ENCODE assay signal across 33 cellular contexts in genomic region chr7:149683898-149684297, GRCh38.
"Had no signal": no experiment of that assay in that cellular context is flagged by ENCODE, and none has a peak within 500 bp of the region (broad histone marks: within the 10 kb centered on the region; RNA-seq: fewer than 3 reads in every experiment).

No MANE protein-coding gene starts in this region.

- H3K27ac Mint-ChIP-seq: activated CD4-positive, alpha-beta memory T cell treated with anti-CD3 and anti-CD28 coated beads, Interleukin-2, amount 10 ng/mL, durations not matched to agents 7 days and 5 days; activated CD4-positive, alpha-beta T cell treated with anti-CD3 and anti-CD28 coated beads, Interleukin-2, amount 10 ng/mL, durations not matched to agents 7 days and 5 days; activated naive CD4-positive, alpha-beta T cell treated with anti-CD3 and anti-CD28 coated beads for 36 hours; activated naive CD4-positive, alpha-beta T cell treated with anti-CD3 and anti-CD28 coated beads, Interleukin-2, amount 50 U/mL, for 24 hours; activated naive CD8-positive, alpha-beta T cell treated with anti-CD3 and anti-CD28 coated beads, Interleukin-2, amount 10 ng/mL, durations not matched to agents 7 days and 5 days; activated T-cell treated with anti-CD3 and anti-CD28 coated beads, Interleukin-2, amount 50 U/mL, for 24 hours; activated T-helper 17 cell treated with anti-CD3 and anti-CD28 coated beads, Interleukin-2, amount 50 U/mL, for 72 hours; brain; dendritic cell treated with granulocyte-macrophage colony-stimulating factor and Interleukin-4, amounts not matched to agents 40 ng/mL and 50 ng/mL, for 4 days; endodermal cell; T-helper 17 cell; T-helper 2 cell treated with Interferon-gamma antibody and Interleukin-4, amounts not matched to agents 5 μg/mL and 100 μg/mL, for 36 hours had no signal

- DNase-seq: activated CD4-positive, alpha-beta memory T cell treated with anti-CD3 and anti-CD28 coated beads, Interleukin-2, amount 10 ng/mL, durations not matched to agents 7 days and 5 days; activated CD4-positive, alpha-beta T cell treated with anti-CD3 and anti-CD28 coated beads for 1 hour; activated CD4-positive, alpha-beta T cell treated with anti-CD3 and anti-CD28 coated beads for 4 hours; activated CD4-positive, alpha-beta T cell treated with anti-CD3 and anti-CD28 coated beads, Interleukin-2, amount 10 ng/mL, durations not matched to agents 7 days and 5 days; activated CD4-positive, alpha-beta T cell treated with anti-CD3 and anti-CD28 coated beads, Interleukin-2, amount 50 U/mL, for 4 hours; activated CD8-positive, alpha-beta memory T cell treated with anti-CD3 and anti-CD28 coated beads, Interleukin-2, amount 50 U/mL, for 48 hours; activated effector memory CD4-positive, alpha-beta T cell treated with Interleukin-2 at 50 U/mL for 16 hours; activated gamma-delta T cell treated with Interleukin-2 at 50 U/mL for 16 hours; activated naive CD4-positive, alpha-beta T cell treated with anti-CD3 and anti-CD28 coated beads for 36 hours; activated naive CD8-positive, alpha-beta T cell treated with anti-CD3 and anti-CD28 coated beads, Interleukin-2, amount 10 ng/mL, durations not matched to agents 7 days and 5 days; activated T-cell treated with anti-CD3 and anti-CD28 coated beads for 4 hours; activated T-cell treated with anti-CD3 and anti-CD28 coated beads, Interleukin-2, amount 50 U/mL, for 24 hours; dorsolateral prefrontal cortex; effector memory CD4-positive, alpha-beta T cell; endodermal cell; foreskin fibroblast; gastrocnemius medialis; glutamatergic neuron; heart left ventricle; hypothalamus; T-helper 17 cell; T1000 had no signal

- H3K9me3 Mint-ChIP-seq: activated CD4-positive, alpha-beta memory T cell treated with anti-CD3 and anti-CD28 coated beads, Interleukin-2, amount 10 ng/mL, durations not matched to agents 7 days and 5 days; activated T-helper 17 cell treated with anti-CD3 and anti-CD28 coated beads, Interleukin-2, amount 50 U/mL, for 72 hours; central memory CD8-positive, alpha-beta T cell; dendritic cell treated with granulocyte-macrophage colony-stimulating factor and Interleukin-4, amounts not matched to agents 40 ng/mL and 50 ng/mL, for 4 days; T-helper 2 cell treated with Interferon-gamma antibody and Interleukin-4, amounts not matched to agents 5 μg/mL and 100 μg/mL, for 36 hours had no signal

- H3K4me1 Mint-ChIP-seq: activated CD4-positive, alpha-beta memory T cell treated with anti-CD3 and anti-CD28 coated beads, Interleukin-2, amount 10 ng/mL, durations not matched to agents 7 days and 5 days; activated CD4-positive, alpha-beta T cell treated with anti-CD3 and anti-CD28 coated beads, Interleukin-2, amount 10 ng/mL, durations not matched to agents 7 days and 5 days; activated naive CD4-positive, alpha-beta T cell treated with anti-CD3 and anti-CD28 coated beads, Interleukin-2, amount 50 U/mL, for 24 hours; activated naive CD8-positive, alpha-beta T cell treated with anti-CD3 and anti-CD28 coated beads, Interleukin-2, amount 10 ng/mL, durations not matched to agents 7 days and 5 days; activated T-helper 17 cell treated with anti-CD3 and anti-CD28 coated beads, Interleukin-2, amount 50 U/mL, for 72 hours; central memory CD8-positive, alpha-beta T cell; T-helper 17 cell had no signal

- ATAC-seq: activated T-helper 17 cell treated with anti-CD3 and anti-CD28 coated beads, Interleukin-2, amount 50 U/mL, for 72 hours; esophagus mucosa; gastrocnemius medialis; heart left ventricle; T-helper 17 cell had no signal

- H3K27me3 ChIP-seq: ascending aorta, breast epithelium, cardiac muscle cell, gastrocnemius medialis had no signal

- H3K4me3 ChIP-seq: ascending aorta, breast epithelium, cardiac muscle cell, coronary artery, dorsolateral prefrontal cortex, gastrocnemius medialis, heart left ventricle had no signal

- H3K36me3 Mint-ChIP-seq: brain had no signal

- H3K9me3 ChIP-seq: ascending aorta, gastrocnemius medialis had no signal

- H3K36me3 ChIP-seq: ascending aorta, breast epithelium, cardiac muscle cell, gastrocnemius medialis, heart left ventricle had no signal

- H3K27ac ChIP-seq: ascending aorta, breast epithelium, cardiac muscle cell, coronary artery, dorsolateral prefrontal cortex, gastrocnemius medialis, heart left ventricle had no signal

- H3K4me1 ChIP-seq: ascending aorta, gastrocnemius medialis, heart left ventricle had no signal

- H3K4me3 Mint-ChIP-seq: activated CD4-positive, alpha-beta memory T cell treated with anti-CD3 and anti-CD28 coated beads, Interleukin-2, amount 10 ng/mL, durations not matched to agents 7 days and 5 days; activated CD4-positive, alpha-beta T cell treated with anti-CD3 and anti-CD28 coated beads, Interleukin-2, amount 10 ng/mL, durations not matched to agents 7 days and 5 days; activated naive CD4-positive, alpha-beta T cell treated with anti-CD3 and anti-CD28 coated beads for 36 hours; activated naive CD4-positive, alpha-beta T cell treated with anti-CD3 and anti-CD28 coated beads, Interleukin-2, amount 50 U/mL, for 24 hours; activated naive CD8-positive, alpha-beta T cell treated with anti-CD3 and anti-CD28 coated beads, Interleukin-2, amount 10 ng/mL, durations not matched to agents 7 days and 5 days; activated T-cell treated with anti-CD3 and anti-CD28 coated beads, Interleukin-2, amount 50 U/mL, for 24 hours; activated T-helper 17 cell treated with anti-CD3 and anti-CD28 coated beads, Interleukin-2, amount 50 U/mL, for 72 hours; brain; central memory CD8-positive, alpha-beta T cell; dendritic cell treated with granulocyte-macrophage colony-stimulating factor and Interleukin-4, amounts not matched to agents 40 ng/mL and 50 ng/mL, for 4 days; endodermal cell; T-helper 17 cell; T-helper 2 cell treated with Interferon-gamma antibody and Interleukin-4, amounts not matched to agents 5 μg/mL and 100 μg/mL, for 36 hours had no signal
